Comparison of ENCODE assay signal across 11 cellular contexts in the genomic region with DNA sequence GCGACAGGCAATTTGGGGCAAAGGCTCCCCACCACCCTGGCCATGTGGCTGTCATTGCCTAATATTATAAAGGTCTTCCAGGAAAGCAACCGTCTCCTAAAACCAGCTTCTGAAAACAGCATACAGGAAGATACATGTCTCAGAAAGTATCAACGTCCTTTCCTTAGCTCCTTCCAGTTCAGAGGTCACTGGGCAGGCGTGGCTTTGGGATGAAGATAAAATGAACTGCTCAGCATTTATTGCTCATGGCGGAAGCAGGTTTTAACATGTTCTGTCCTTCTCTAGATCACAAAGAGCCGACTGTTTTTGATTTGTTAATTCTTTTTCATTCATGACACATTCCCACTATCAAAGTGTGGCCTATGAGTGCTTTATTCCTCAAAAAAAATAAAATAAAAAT. TPM values are rescaled to one million over a fixed set of nuclear protein-coding genes. Genes with fewer than 3 reads are reported as not detected.
A peak's percentile ranks its signal among the peaks of the same experiment; 100 is the strongest.
DNase-seq lines count a peak whose midpoint lies in the region; ATAC-seq, FAIRE-seq and TF ChIP-seq lines count a peak whose summit lies in the region.
"Had no signal": no experiment of that assay in that cellular context is flagged by ENCODE, and none has a peak within 500 bp of the region (broad histone marks: within the 10 kb centered on the region; RNA-seq: fewer than 3 reads in every experiment).

No MANE protein-coding gene starts in this region.

- H3K9me3 Mint-ChIP-seq in type B pancreatic cell, result no peaks in the 10 kb centered on the region
- H3K9me3 Mint-ChIP-seq: effector memory CD8-positive, alpha-beta T cell; naive B cell had no signal

- peaks cover 48% of the 10 kb centered on the region for H3K4me1 Mint-ChIP-seq in type B pancreatic cell (ENCODE audit: unreplicated experiment)

- H3K9ac ChIP-seq in endothelial cell of umbilical vein (replicated peaks; ENCODE audit: extremely low read depth, insufficient read depth, low read length), result no peak overlapping the region
- peak overlapping the region; percentile 67 for H3K9ac ChIP-seq in mesenchymal stem cell (ENCODE audit: low read length)

- H3K36me3 ChIP-seq in cardiac muscle cell (peaks cover 4% of the 10 kb centered on the region), endothelial cell of umbilical vein (ENCODE audit: control insufficient read depth in 2 of 2, extremely low read depth in 1 of 2, insufficient read depth in 2 of 2, low read length in 2 of 2) (peaks cover under 1 to 2% of the 10 kb centered on the region in 2 experiments), mesenchymal stem cell (ENCODE audit: control insufficient read depth in 1 of 2, insufficient read depth in 2 of 2, low read depth in 1 of 2, low read length in 2 of 2) (peaks cover 0 to 6% of the 10 kb centered on the region in 2 experiments)

- no peak for ATAC-seq in Right ventricle myocardium inferior
- ATAC-seq in GM18498 (IDR thresholded peaks at IDR 0.05; ENCODE audit: unreplicated experiment), result no peak
- ATAC-seq: effector memory CD8-positive, alpha-beta T cell had no signal

- H2BK12ac ChIP-seq in mesenchymal stem cell (ENCODE audit: low read length in 2 of 2), result no peak overlapping the region

- peaks cover 5% of the 10 kb centered on the region for H3K36me3 Mint-ChIP-seq in type B pancreatic cell

- H3K27ac ChIP-seq in cardiac muscle cell, result peak overlapping the region; percentile 68
- peak overlapping the region; percentile 39 for H3K27ac ChIP-seq in endothelial cell of umbilical vein (ENCODE audit: insufficient read depth, low read depth, low read length)
- no peak overlapping the region for H3K27ac ChIP-seq in mesenchymal stem cell (ENCODE audit: low read length, poor library complexity, severe bottlenecking)

- H3K4me3 ChIP-seq in cardiac muscle cell, result no peak overlapping the region
- H3K4me3 ChIP-seq in endothelial cell of umbilical vein (replicated peaks in 1 of 3; ENCODE audit: insufficient read depth in 1 of 3, low read depth in 1 of 3, low read length in 3 of 3), result no peak overlapping the region
- peak overlapping the region in 1 of 2 experiments; percentile 55 for H3K4me3 ChIP-seq in mesenchymal stem cell (ENCODE audit: insufficient read depth in 1 of 2, low read depth in 1 of 2, low read length in 2 of 2)

- H2BK15ac ChIP-seq in mesenchymal stem cell (ENCODE audit: low read depth, poor library complexity, severe bottlenecking), result no peak overlapping the region

- peaks cover 2% of the 10 kb centered on the region for H4K20me1 ChIP-seq in endothelial cell of umbilical vein (replicated peaks; ENCODE audit: control insufficient read depth, extremely low read depth, insufficient read depth, low read length)

- peak; percentile 81 for FAIRE-seq in endothelial cell of umbilical vein (lab: Jason Lieb, UNC)
- FAIRE-seq: TTC549 had no signal

- H3K18ac ChIP-seq in mesenchymal stem cell (ENCODE audit: low read depth in 1 of 2, low read length in 2 of 2), result peak overlapping the region; percentile 29 to 38

- H3K27ac Mint-ChIP-seq in type B pancreatic cell, result peak overlapping the region; percentile 84

- no peak for TF ChIP-seq POLR2A in endothelial cell of umbilical vein (IDR thresholded peaks at IDR 0.05; ENCODE audit: low read depth, low read length)

- peak overlapping the region; percentile 62 for H3K4me2 ChIP-seq in endothelial cell of umbilical vein (ENCODE audit: insufficient read depth, low read length)
- no peak overlapping the region for H3K4me2 ChIP-seq in mesenchymal stem cell (ENCODE audit: low read length, poor library complexity, severe bottlenecking)

- peaks cover 67% of the 10 kb centered on the region for H3K79me2 ChIP-seq in endothelial cell of umbilical vein (ENCODE audit: control insufficient read depth, insufficient read depth, low read length)

- H3K14ac ChIP-seq in mesenchymal stem cell (ENCODE audit: low read length in 2 of 2), result no peak overlapping the region

- POLR2A ChIA-PET in endothelial cell of umbilical vein (lab: Charles Lee), result interaction anchor here (0.8 to 1.1 kb wide), 2 partner anchors 95 to 98 kb away, joined by 3 read pairs; no protein-coding TSS in a partner anchor

- dilution Hi-C loops in endothelial cell of umbilical vein (cut with MboI; ENCODE audit: extremely low pct_ligation_motif_present, low sequenced_read_pairs), result no loop called here

- peaks cover 12% of the 10 kb centered on the region for H3K79me1 ChIP-seq in mesenchymal stem cell (replicated peaks; ENCODE audit: low read length, poor library complexity, severe bottlenecking)

- H2AFZ ChIP-seq in endothelial cell of umbilical vein (ENCODE audit: low read depth, low read length) (no peak overlapping the region), mesenchymal stem cell (ENCODE audit: low read depth, low read length) (no peak overlapping the region)

- H3K4ac ChIP-seq in mesenchymal stem cell (ENCODE audit: low read depth in 1 of 2, low read length in 2 of 2), result peak overlapping the region in 1 of 2 experiments; percentile 47

- H3K27me3 ChIP-seq in cardiac muscle cell, result no peaks in the 10 kb centered on the region
- H3K27me3 ChIP-seq in endothelial cell of umbilical vein (ENCODE audit: control insufficient read depth in 2 of 2, insufficient read depth in 2 of 2, low read length in 2 of 2), result no peaks in the 10 kb centered on the region
- no peaks in the 10 kb centered on the region for H3K27me3 ChIP-seq in mesenchymal stem cell (ENCODE audit: control insufficient read depth in 1 of 2, insufficient read depth in 1 of 2, low read length in 2 of 2)

- no peaks in the 10 kb centered on the region for H3K27me3 Mint-ChIP-seq in type B pancreatic cell
- H3K27me3 Mint-ChIP-seq: effector memory CD8-positive, alpha-beta T cell; naive B cell had no signal

- no peak overlapping the region for H2AK5ac ChIP-seq in mesenchymal stem cell (ENCODE audit: low read length, severe bottlenecking)

- no peak overlapping the region for H3K4me3 Mint-ChIP-seq in type B pancreatic cell
- H3K4me3 Mint-ChIP-seq: effector memory CD8-positive, alpha-beta T cell; naive B cell had no signal

- intact Hi-C loops in Right ventricle myocardium inferior (cut with DNase I) (no loop called here), endothelial cell of umbilical vein (cut with micrococcal nuclease) (loop anchor here (10.0 kb wide), 1 partner anchor 386 kb away; the partner anchor contains the start of gene KATNB1)

- CTCF ChIA-PET in endothelial cell of umbilical vein (lab: Charles Lee), result interaction anchor here (0.7 to 3.1 kb wide), 38 partner anchors 8 to 386 kb away, joined by 3 to 81 read pairs (median 4); partner anchors contain the start of genes KATNB1, MMP15 and USB1

- H3K4me1 ChIP-seq in cardiac muscle cell (ENCODE audit: low read depth) (peaks cover 49% of the 10 kb centered on the region), endothelial cell of umbilical vein (ENCODE audit: control insufficient read depth, extremely low read depth, insufficient read depth, low read length) (peaks cover 28% of the 10 kb centered on the region), mesenchymal stem cell (ENCODE audit: control insufficient read depth, insufficient read depth, low read depth, low read length) (peaks cover 14% of the 10 kb centered on the region)

- no peak overlapping the region for H3K23ac ChIP-seq in mesenchymal stem cell (ENCODE audit: low read length in 2 of 2)

- DNase-seq in cardiac muscle cell (ENCODE audit: low read depth in 1 of 2, low spot score in 1 of 2) (no peak), Right ventricle myocardium inferior (ENCODE audit: missing footprints) (no peak), endothelial cell of umbilical vein (ENCODE audit: low read depth, low spot score) (peak; percentile 56), mesenchymal stem cell (no peak), type B pancreatic cell (ENCODE audit: extremely low spot score, unreplicated experiment) (no peak), activated gamma-delta T cell treated with Interleukin-2 at 50 U/mL for 16 hours (no peak)
- DNase-seq in activated effector memory CD4-positive, alpha-beta T cell treated with Interleukin-2 at 50 U/mL for 16 hours, result no peak
- DNase-seq: effector memory CD8-positive, alpha-beta T cell; naive B cell had no signal

- H3K9me3 ChIP-seq in cardiac muscle cell (ENCODE audit: low read depth) (no peaks in the 10 kb centered on the region), endothelial cell of umbilical vein (replicated peaks; ENCODE audit: control insufficient read depth, insufficient read depth, low read length) (no peaks in the 10 kb centered on the region), mesenchymal stem cell (ENCODE audit: control insufficient read depth, low read length) (no peaks in the 10 kb centered on the region)

- TF ChIP-seq CTCF in cardiac muscle cell (IDR thresholded peaks at IDR 0.05; ENCODE audit: low read depth, low read length), result no peak
- TF ChIP-seq CTCF in endothelial cell of umbilical vein (IDR thresholded peaks at IDR 0.05; ENCODE audit: extremely low read depth in 1 of 2, insufficient read depth in 1 of 2, low read depth in 1 of 2, low read length in 2 of 2), result no peak
- no peak for TF ChIP-seq CTCF in type B pancreatic cell (conservative IDR thresholded peaks at IDR 0.05)

- no peak overlapping the region for H4K8ac ChIP-seq in mesenchymal stem cell (ENCODE audit: low read length)

- H4K91ac ChIP-seq in mesenchymal stem cell (ENCODE audit: low read length), result no peak overlapping the region

- WGBS in mesenchymal stem cell, result 60% methylated on average over 5 of the region's 6 CpGs

- H3K9me1 ChIP-seq in endothelial cell of umbilical vein (replicated peaks; ENCODE audit: control insufficient read depth, extremely low read depth, insufficient read depth, low read length), result no peaks in the 10 kb centered on the region

- H2BK5ac ChIP-seq in mesenchymal stem cell (ENCODE audit: low read depth, low read length, poor library complexity, severe bottlenecking), result no peak overlapping the region

- no peak overlapping the region for H2BK120ac ChIP-seq in mesenchymal stem cell (ENCODE audit: low read depth, low read length)

- BruUV-seq in endothelial cell of umbilical vein (replicated peaks; lab: Mats Ljungman, UMichigan), result no TSS peak

TF ChIP-seq in endothelial cell of umbilical vein, 7 proteins besides CTCF, POLR2A, EP300 and RAD21 (continues in another document):
- TF ChIP-seq EZH2 (IDR thresholded peaks at IDR 0.05; ENCODE audit: borderline replicate concordance, low read depth, low read length, severe bottlenecking), result no peak

RNA-seq across cellular contexts. Expression of gene CFAP20, which starts 8.0 kb away (rescaled TPM):
- total RNA-seq in cardiac muscle cell, result 154 and 198 TPM in 2 replicates
- 118 and 137 TPM in 2 replicates for polyA plus RNA-seq in cardiac muscle cell
- total RNA-seq in Right ventricle myocardium inferior, result 34.8 TPM
- 44.7 and 46.8 TPM in 2 replicates for total RNA-seq in endothelial cell of umbilical vein
- polyA plus RNA-seq in endothelial cell of umbilical vein, result 65.5 and 70.9 TPM in 2 replicates
- polyA plus RNA-seq in endothelial cell of umbilical vein (2011; cell fraction: cytosol; rRNA removed), result 68.3 and 74.2 TPM in 2 replicates
- 59.4 and 64.4 TPM in 2 replicates for polyA plus RNA-seq in endothelial cell of umbilical vein (2011; cell fraction: nucleus; rRNA removed)
- polyA plus RNA-seq in endothelial cell of umbilical vein (2012), result 50.3 and 52.0 TPM in 2 replicates
- polyA minus RNA-seq in endothelial cell of umbilical vein, result 36.9 and 48.1 TPM in 2 replicates
- 40.9 TPM for polyA minus RNA-seq in endothelial cell of umbilical vein (2011; cell fraction: cytosol; rRNA and poly(A)+ RNA removed)
- 25.1 and 28.5 TPM in 2 replicates for polyA minus RNA-seq in endothelial cell of umbilical vein (2011; cell fraction: nucleus; rRNA and poly(A)+ RNA removed)
- 44.9 TPM for polyA plus RNA-seq in mesenchymal stem cell (2013, experiment 1 of 2)
- 45.4 TPM for polyA plus RNA-seq in mesenchymal stem cell (2013, experiment 2 of 2)
- total RNA-seq in type B pancreatic cell (ENCODE audit: low replicate concordance), result 37.2 and 41.7 TPM in 2 replicates
